ENCODE assay signal across 16 cellular contexts in genomic region chr4:72365016-72365415, GRCh38.
"Had no signal": no experiment of that assay in that cellular context is flagged by ENCODE, and none has a peak within 500 bp of the region (broad histone marks: within the 10 kb centered on the region; RNA-seq: fewer than 3 reads in every experiment).

No MANE protein-coding gene starts in this region.

- ATAC-seq: Panc1, PC-3 had no signal

- DNase-seq: Karpas-422, KG1, MM.1S, NCI-H1092 treated with DMSO at 0.1 percent for 48 hours, NCI-H1436, NCI-H187, NCI-H2029, NCI-H2081 treated with DMSO at 0.1 percent for 48 hours, NCI-H2171, NCI-H524, NCI-H526 treated with DMSO at 0.1 percent for 48 hours, NCI-H774, PC-3, SHP77 had no signal

- H3K27ac ChIP-seq: RWPE1 had no signal
